Comparison of ENCODE assay signal across 7 cellular contexts in genomic region chr10:59550061-59550460, GRCh38.
"Had no signal": no experiment of that assay in that cellular context is flagged by ENCODE, and none has a peak within 500 bp of the region (broad histone marks: within the 10 kb centered on the region; RNA-seq: fewer than 3 reads in every experiment).

No MANE protein-coding gene starts in this region.

- FAIRE-seq: HTR-8/SVneo, K562 had no signal

- DNase-seq: GM23248, GOT3, H7, IMR-90, KG1 had no signal
